8 cellular contexts compared by ENCODE assay signal in genomic region chr14:95507701-95508103, GRCh38. TPM values are rescaled to one million over a fixed set of nuclear protein-coding genes. Genes with fewer than 3 reads are reported as not detected.
DNase-seq lines count a peak whose midpoint lies in the region; ATAC-seq and TF ChIP-seq lines count a peak whose summit lies in the region.

No MANE protein-coding gene starts in this region.

- no peak overlapping the region for H2BK120ac ChIP-seq in neuronal stem cell (ENCODE audit: low read depth, low read length)

- no peak overlapping the region for H2BK15ac ChIP-seq in neuronal stem cell (ENCODE audit: low read length)

- H2AFZ ChIP-seq in neuronal stem cell (ENCODE audit: low read length): no peak overlapping the region

- H3K27me3 Mint-ChIP-seq in CD4-positive, alpha-beta T cell: no peaks in the 10 kb centered on the region

- ATAC-seq in CD4-positive, alpha-beta T cell (ENCODE audit: poor library complexity): no peak
- ATAC-seq in HG03139 (IDR thresholded peaks at IDR 0.05; ENCODE audit: unreplicated experiment) (peak; percentile 32), right lobe of liver (peak; percentile 49 to 83 (median 66)), GM18498 (IDR thresholded peaks at IDR 0.05; ENCODE audit: unreplicated experiment) (no peak)

- no peak overlapping the region for H2BK12ac ChIP-seq in neuronal stem cell (ENCODE audit: low read length)

- POLR2A ChIA-PET in CD4-positive, alpha-beta T cell (lab: Charles Lee): interaction anchor here (1.0 kb wide), 3 partner anchors 8 to 12 kb away, joined by 3 read pairs; partner anchors contain the start of gene SYNE3

- H3K27ac Mint-ChIP-seq in CD4-positive, alpha-beta T cell: peak overlapping the region; percentile 43

- WGBS in adrenal gland, 4 donors: 42 to 68% (median 46%) methylated on average over 3 of the region's 3 CpGs
- 0% methylated on average over 1 of the region's 3 CpGs for WGBS in right lobe of liver (ENCODE audit: insufficient coverage, low coverage, low lambda C conversion rate, missing lambda C conversion rate)
- WGBS in neuronal stem cell (ENCODE audit: extremely low coverage in 2 of 2, insufficient read length in 2 of 2, insufficient replicate concordance in 1 of 2), 2 donors: no CpG with 5 or more reads among the region's 3 CpGs

- no peak overlapping the region for H3K4me3 ChIP-seq in adrenal gland
- H3K4me3 ChIP-seq in right lobe of liver: no peak overlapping the region
- no peak overlapping the region for H3K4me3 ChIP-seq in neuronal stem cell (ENCODE audit: low read length in 2 of 2)

- H3K4me1 ChIP-seq in adrenal gland (replicated peaks in 1 of 2) (peaks cover 20 to 66% of the 10 kb centered on the region in 2 donors), right lobe of liver (peaks cover 0 to 13% (median 6%) of the 10 kb centered on the region in 4 donors), neuronal stem cell (ENCODE audit: control insufficient read depth in 2 of 2, insufficient read depth in 1 of 2, low read depth in 1 of 2, low read length in 2 of 2) (no peaks in the 10 kb centered on the region)

- no peak overlapping the region for H2AK5ac ChIP-seq in neuronal stem cell (ENCODE audit: low read depth, low read length)

- H3K4ac ChIP-seq in neuronal stem cell (ENCODE audit: low read length): no peak overlapping the region

- H3K36me3 ChIP-seq in adrenal gland (replicated peaks in 1 of 2) (no peaks in the 10 kb centered on the region), right lobe of liver (no peaks in the 10 kb centered on the region), neuronal stem cell (replicated peaks in 1 of 2; ENCODE audit: control insufficient read depth in 2 of 2, insufficient read depth in 2 of 2, low read length in 2 of 2) (no peaks in the 10 kb centered on the region)

- no peak overlapping the region for H3K14ac ChIP-seq in neuronal stem cell (ENCODE audit: low read length)

- no peak overlapping the region for H3K4me2 ChIP-seq in neuronal stem cell (ENCODE audit: insufficient read depth, low read length, poor library complexity, severe bottlenecking)

- no peak overlapping the region for H3K18ac ChIP-seq in neuronal stem cell (ENCODE audit: low read length)

- H3K79me1 ChIP-seq in neuronal stem cell (ENCODE audit: low read depth, low read length): no peaks in the 10 kb centered on the region

- TF ChIP-seq POLR2A in adrenal gland (IDR thresholded peaks at IDR 0.05): no peak
- no peak for TF ChIP-seq POLR2A in right lobe of liver (IDR thresholded peaks at IDR 0.05)

- no peaks in the 10 kb centered on the region for H3K27me3 ChIP-seq in CD4-positive, alpha-beta T cell (ENCODE audit: control insufficient read depth, insufficient read depth, low read length)
- H3K27me3 ChIP-seq in adrenal gland: no peaks in the 10 kb centered on the region
- no peaks in the 10 kb centered on the region for H3K27me3 ChIP-seq in right lobe of liver
- peaks cover 0 to 33% (median 0%) of the 10 kb centered on the region in 3 experiments for H3K27me3 ChIP-seq in neuronal stem cell (ENCODE audit: control insufficient read depth in 3 of 3, insufficient read depth in 3 of 3, low read depth in 1 of 3, low read length in 3 of 3)

- H3K4me1 Mint-ChIP-seq in CD4-positive, alpha-beta T cell (ENCODE audit: low read depth): peaks cover 57% of the 10 kb centered on the region

- H3K36me3 Mint-ChIP-seq in CD4-positive, alpha-beta T cell (ENCODE audit: low read depth): peaks cover 67% of the 10 kb centered on the region

- H4K8ac ChIP-seq in neuronal stem cell (ENCODE audit: low read depth, low read length): no peak overlapping the region

- CTCF ChIA-PET in CD4-positive, alpha-beta T cell (lab: Charles Lee): interaction anchor here (3.3 kb wide), 1 partner anchor 20 kb away, joined by 11 read pairs; no protein-coding TSS in a partner anchor

- H3K23ac ChIP-seq in neuronal stem cell (ENCODE audit: low read depth, low read length, poor library complexity): no peak overlapping the region

- H2BK5ac ChIP-seq in neuronal stem cell (ENCODE audit: low read length): no peak overlapping the region

- H3K9ac ChIP-seq in neuronal stem cell (ENCODE audit: low read depth, low read length, poor library complexity): no peak overlapping the region

- H3K9me3 ChIP-seq in CD4-positive, alpha-beta T cell (ENCODE audit: control insufficient read depth, low read length): no peaks in the 10 kb centered on the region
- H3K9me3 ChIP-seq in adrenal gland (replicated peaks in 1 of 3) (no peaks in the 10 kb centered on the region), right lobe of liver (no peaks in the 10 kb centered on the region), neuronal stem cell (replicated peaks in 1 of 2; ENCODE audit: control insufficient read depth in 2 of 2, insufficient read depth in 1 of 2, low read depth in 1 of 2, low read length in 2 of 2) (no peaks in the 10 kb centered on the region)

- no peak overlapping the region for H3K27ac ChIP-seq in CD4-positive, alpha-beta T cell (ENCODE audit: low read depth, low read length)
- H3K27ac ChIP-seq in adrenal gland: peak overlapping the region; percentile 56 to 90 (median 77)
- peak overlapping the region in 2 of 3 donors; percentile 13 to 42 for H3K27ac ChIP-seq in right lobe of liver
- no peak overlapping the region for H3K27ac ChIP-seq in neuronal stem cell (replicated peaks; ENCODE audit: low read length)

- no peak for DNase-seq in CD4-positive, alpha-beta T cell
- DNase-seq in adrenal gland: peak in 6 of 7 donors; percentile 73 to 84 (median 77)
- peak in 2 of 3 donors; percentile 39 to 60 for DNase-seq in right lobe of liver
- no peak for DNase-seq in dedifferentiated amniotic fluid mesenchymal stem cell (ENCODE audit: extremely low spot score)
- no peak for DNase-seq in neuronal stem cell (ENCODE audit: low spot score)
- DNase-seq in NCI-H1105 treated with DMSO at 0.1 percent for 48 hours (lab: John Stamatoyannopoulos, UW): no peak

- no peak overlapping the region for H4K91ac ChIP-seq in neuronal stem cell (ENCODE audit: low read depth, low read length, poor library complexity)

- no peak overlapping the region for H3K4me3 Mint-ChIP-seq in CD4-positive, alpha-beta T cell

- no peaks in the 10 kb centered on the region for H3K9me3 Mint-ChIP-seq in CD4-positive, alpha-beta T cell

- no peak for TF ChIP-seq CTCF in CD4-positive, alpha-beta T cell (IDR thresholded peaks at IDR 0.05)
- TF ChIP-seq CTCF in adrenal gland (IDR thresholded peaks at IDR 0.05): no peak
- no peak for TF ChIP-seq CTCF in right lobe of liver (IDR thresholded peaks at IDR 0.05)

- intact Hi-C loops in CD4-positive, alpha-beta T cell (cut with DNase I, micrococcal nuclease): no loop called here
- intact Hi-C loops in adrenal gland (cut with DNase I): no loop called here
- intact Hi-C loops in right lobe of liver (cut with DNase I): no loop called here

RNA-seq across cellular contexts. Expression of gene SYNE3, which starts 8.7 kb away (rescaled TPM):
- total RNA-seq in CD4-positive, alpha-beta T cell: 10 to 100 TPM; 29.4 to 31.4 TPM
- total RNA-seq in adrenal gland (10 to 100 TPM; 10.5 to 24.8 (median 14.4) TPM), right lobe of liver (10 to 100 TPM in 1 of 6 experiments, 1 to 10 TPM in 5; 3.7 to 11.6 (median 5.0) TPM)
- 1 to 10 TPM; 2.5 to 6.2 (median 4.4) TPM for polyA plus RNA-seq in adrenal gland
- 0.06 TPM for polyA plus RNA-seq in neuronal stem cell (2013, experiment 1 of 2)
- polyA plus RNA-seq in neuronal stem cell (2013, experiment 2 of 2): 0.07 TPM

RNA-seq across cellular contexts. Expression of gene GLRX5, which starts 27.1 kb away (rescaled TPM):
- total RNA-seq in CD4-positive, alpha-beta T cell: 10 to 100 TPM; 11.3 to 11.9 TPM
- 100 to 1,000 TPM in 1 of 8 donors, 10 to 100 TPM in 7; 45.3 to 128 (median 71.6) TPM for total RNA-seq in adrenal gland
- polyA plus RNA-seq in adrenal gland: 100 to 1,000 TPM in 1 of 3 donors, 10 to 100 TPM in 2; 32.7 to 134 (median 57.6) TPM
- total RNA-seq in right lobe of liver: 10 to 100 TPM; 31.4 to 48.5 (median 40.2) TPM
- polyA plus RNA-seq in neuronal stem cell (2013, experiment 1 of 2): 77.4 TPM
- polyA plus RNA-seq in neuronal stem cell (2013, experiment 2 of 2): 74.7 TPM

Comparison
In these comparisons a context has a peak if more than half of its experiments do, and no peak if none do; other contexts are left out.
1. ATAC-seq: peak in HG03139 (single experiment) and right lobe of liver (4 of 4); none in CD4-positive, alpha-beta T cell (single experiment) and GM18498 (single experiment).
2. DNase-seq: peak in adrenal gland (6 of 7) and right lobe of liver (2 of 3); none in CD4-positive, alpha-beta T cell (0 of 10), dedifferentiated amniotic fluid mesenchymal stem cell (single experiment), neuronal stem cell (single experiment) and NCI-H1105 treated with DMSO at 0.1 percent for 48 hours (single experiment).
3. H3K27ac ChIP-seq: peak in adrenal gland (5 of 5) and right lobe of liver (2 of 3); none in CD4-positive, alpha-beta T cell (single experiment) and neuronal stem cell (single experiment).